ENCODE assay signal across 18 cellular contexts in the genomic region with DNA sequence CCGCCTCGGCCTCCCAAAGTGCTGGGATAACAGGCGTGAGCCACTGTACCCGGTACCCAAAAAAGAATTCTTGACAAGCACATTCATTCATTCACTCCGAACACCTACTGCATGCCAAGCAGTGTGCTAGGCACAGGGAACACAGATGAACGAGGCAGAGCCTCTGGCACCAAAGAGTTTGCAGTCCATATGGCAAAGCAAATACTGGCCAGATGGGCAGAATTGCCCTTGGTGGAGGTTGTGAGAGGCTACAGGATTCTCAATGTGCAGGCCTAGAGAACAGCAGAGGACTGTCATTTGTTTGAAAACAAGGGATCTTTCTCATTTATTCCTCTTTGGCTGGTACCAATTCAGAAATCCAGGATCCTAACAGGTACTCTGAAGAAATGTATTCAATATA. TPM values are rescaled to one million over a fixed set of nuclear protein-coding genes. Genes with fewer than 3 reads are reported as not detected.
DNase-seq lines count a peak whose midpoint lies in the region; ATAC-seq and TF ChIP-seq lines count a peak whose summit lies in the region.
"Had no signal": no experiment of that assay in that cellular context is flagged by ENCODE, and none has a peak within 500 bp of the region (broad histone marks: within the 10 kb centered on the region; RNA-seq: fewer than 3 reads in every experiment).

No MANE protein-coding gene starts in this region.

- TF ChIP-seq CTCF in left ventricle myocardium inferior (IDR thresholded peaks at IDR 0.05; ENCODE audit: borderline replicate concordance): no peak

- no peaks in the 10 kb centered on the region for H3K9me3 Mint-ChIP-seq in natural killer cell treated with Interleukin-12 subunit alpha and Interleukin-12 subunit beta and Interleukin-15 and Interleukin-18, amount 100 ng/mL, for 72 hours
- H3K9me3 Mint-ChIP-seq: CD4-positive, alpha-beta T cell; H9; IgD-negative memory B cell had no signal

- H3K27ac ChIP-seq in left ventricle myocardium inferior (replicated peaks): no peak overlapping the region
- H3K27ac ChIP-seq: HL-60 had no signal

- H3K4me1 ChIP-seq in left ventricle myocardium inferior: no peaks in the 10 kb centered on the region

- no peak for ATAC-seq in natural killer cell treated with Interleukin-12 subunit alpha and Interleukin-12 subunit beta and Interleukin-15 and Interleukin-18, amount 100 ng/mL, for 72 hours
- ATAC-seq in HG03442 (IDR thresholded peaks at IDR 0.05; ENCODE audit: unreplicated experiment): no peak

- H3K27me3 Mint-ChIP-seq in natural killer cell treated with Interleukin-12 subunit alpha and Interleukin-12 subunit beta and Interleukin-15 and Interleukin-18, amount 100 ng/mL, for 72 hours: no peaks in the 10 kb centered on the region
- H3K27me3 Mint-ChIP-seq: B cell; CD4-positive, alpha-beta T cell; IgD-negative memory B cell had no signal

- H3K36me3 Mint-ChIP-seq in natural killer cell treated with Interleukin-12 subunit alpha and Interleukin-12 subunit beta and Interleukin-15 and Interleukin-18, amount 100 ng/mL, for 72 hours: no peaks in the 10 kb centered on the region
- H3K36me3 Mint-ChIP-seq: IgD-negative memory B cell had no signal

- no peaks in the 10 kb centered on the region for H3K36me3 ChIP-seq in left ventricle myocardium inferior

- no peaks in the 10 kb centered on the region for H3K27me3 ChIP-seq in left ventricle myocardium inferior (ENCODE audit: low read depth)

- intact Hi-C loops in cardiac septum (cut with DNase I): no loop called here
- intact Hi-C loops in left ventricle myocardium inferior (cut with micrococcal nuclease): no loop called here

- no peak overlapping the region for H3K4me3 ChIP-seq in left ventricle myocardium inferior

- no peaks in the 10 kb centered on the region for H3K9me3 ChIP-seq in left ventricle myocardium inferior (replicated peaks)

- DNase-seq in cardiac septum (ENCODE audit: low spot score): peak; percentile 15
- DNase-seq in left ventricle myocardium inferior: no peak
- DNase-seq in NCI-H1694 treated with DMSO at 0.1 percent for 48 hours (lab: John Stamatoyannopoulos, UW): peak; percentile 56
- DNase-seq in cerebellum (ENCODE audit: low spot score): peak; percentile 68
- no peak for DNase-seq in iPS-NIHi7 (ENCODE audit: extremely low spot score)
- DNase-seq in natural killer cell treated with Interleukin-12 subunit alpha and Interleukin-12 subunit beta and Interleukin-15 and Interleukin-18, amount 100 ng/mL, for 72 hours (ENCODE audit: low spot score): no peak
- DNase-seq: Calu3; CD4-positive, alpha-beta T cell; DMS153; DMS79 treated with DMSO at 0.1 percent for 48 hours; EL; GDM1; GOT3; H9 had no signal

- no peak overlapping the region for H3K4me3 Mint-ChIP-seq in natural killer cell treated with Interleukin-12 subunit alpha and Interleukin-12 subunit beta and Interleukin-15 and Interleukin-18, amount 100 ng/mL, for 72 hours
- H3K4me3 Mint-ChIP-seq: B cell; CD4-positive, alpha-beta T cell; H9; IgD-negative memory B cell had no signal

- H3K27ac Mint-ChIP-seq in natural killer cell treated with Interleukin-12 subunit alpha and Interleukin-12 subunit beta and Interleukin-15 and Interleukin-18, amount 100 ng/mL, for 72 hours: no peak overlapping the region
- H3K27ac Mint-ChIP-seq: B cell; CD4-positive, alpha-beta T cell; H9; IgD-negative memory B cell had no signal

- H3K4me1 Mint-ChIP-seq in natural killer cell treated with Interleukin-12 subunit alpha and Interleukin-12 subunit beta and Interleukin-15 and Interleukin-18, amount 100 ng/mL, for 72 hours (ENCODE audit: low read depth in 2 of 2): no peaks in the 10 kb centered on the region
- H3K4me1 Mint-ChIP-seq: B cell, H9, IgD-negative memory B cell had no signal

RNA-seq across cellular contexts. Expression of gene MTCH2, which starts 27.5 kb away (rescaled TPM):
- total RNA-seq in cardiac septum (77.4 TPM), left ventricle myocardium inferior (93.7 TPM), cerebellum (57.7 TPM)
- total RNA-seq in natural killer cell treated with Interleukin-12 subunit alpha and Interleukin-12 subunit beta and Interleukin-15 and Interleukin-18, amount 100 ng/mL, for 72 hours: 100 to 1,000 TPM; 102 to 124 TPM

RNA-seq across cellular contexts. Expression of gene AGBL2, which starts 45.3 kb away (rescaled TPM):
- total RNA-seq in cardiac septum (1.2 TPM), left ventricle myocardium inferior (0.38 TPM), cerebellum (3.6 TPM)
- 1 to 10 TPM; 2.4 to 2.7 TPM for total RNA-seq in natural killer cell treated with Interleukin-12 subunit alpha and Interleukin-12 subunit beta and Interleukin-15 and Interleukin-18, amount 100 ng/mL, for 72 hours

Comparison
In these comparisons a context has a peak if more than half of its experiments do, and no peak if none do; other contexts are left out.
1. DNase-seq: peak in cardiac septum (single experiment), NCI-H1694 treated with DMSO at 0.1 percent for 48 hours (single experiment) and cerebellum (single experiment); none in left ventricle myocardium inferior (single experiment), iPS-NIHi7 (single experiment) and natural killer cell treated with Interleukin-12 subunit alpha and Interleukin-12 subunit beta and Interleukin-15 and Interleukin-18, amount 100 ng/mL, for 72 hours (single experiment).